ENCODE assay signal across 7 cellular contexts in genomic region chr14:73754911-73755360, GRCh38. TPM values are rescaled to one million over a fixed set of nuclear protein-coding genes. Genes with fewer than 3 reads are reported as not detected.
DNase-seq lines count a peak whose midpoint lies in the region; ATAC-seq and TF ChIP-seq lines count a peak whose summit lies in the region.

No MANE protein-coding gene starts in this region.

- H3K9me3 Mint-ChIP-seq in activated naive CD8-positive, alpha-beta T cell treated with anti-CD3 and anti-CD28 coated beads, Interleukin-2, amount 10 ng/mL, durations not matched to agents 7 days and 5 days: no peaks in the 10 kb centered on the region
- H3K9me3 Mint-ChIP-seq in stimulated activated memory B cell treated with anti-CD40 and anti-IgM and Interleukin-4, amounts not matched to agents 10 μg/mL and 1 μg/mL and 100 μg/mL, for 72 hours: no peaks in the 10 kb centered on the region

- POLR2A ChIA-PET in activated naive CD8-positive, alpha-beta T cell treated with anti-CD3 and anti-CD28 coated beads, Interleukin-2, amount 10 ng/mL, durations not matched to agents 7 days and 5 days (lab: Charles Lee): interaction anchor here (1.1 to 12.6 kb wide), 8 partner anchors 12 to 329 kb away, joined by 3 to 286 read pairs (median 6); partner anchors contain the start of genes NUMB and ZNF410

- no peak for ATAC-seq in activated naive CD8-positive, alpha-beta T cell treated with anti-CD3 and anti-CD28 coated beads, Interleukin-2, amount 10 ng/mL, durations not matched to agents 7 days and 5 days (ENCODE audit: low read depth)
- no peak for ATAC-seq in stimulated activated memory B cell treated with anti-CD40 and anti-IgM and Interleukin-4, amounts not matched to agents 10 μg/mL and 1 μg/mL and 100 μg/mL, for 72 hours
- no peak for ATAC-seq in HG02623 (IDR thresholded peaks at IDR 0.05; ENCODE audit: unreplicated experiment)

- peak overlapping the region; percentile 93 for H3K27ac Mint-ChIP-seq in activated naive CD8-positive, alpha-beta T cell treated with anti-CD3 and anti-CD28 coated beads, Interleukin-2, amount 10 ng/mL, durations not matched to agents 7 days and 5 days
- H3K27ac Mint-ChIP-seq in stimulated activated memory B cell treated with anti-CD40 and anti-IgM and Interleukin-4, amounts not matched to agents 10 μg/mL and 1 μg/mL and 100 μg/mL, for 72 hours: peak overlapping the region; percentile 86

- DNase-seq in HFF-Myc (ENCODE audit: extremely low read depth, low read depth): no peak
- no peak for DNase-seq in activated naive CD8-positive, alpha-beta T cell treated with anti-CD3 and anti-CD28 coated beads, Interleukin-2, amount 10 ng/mL, durations not matched to agents 7 days and 5 days
- DNase-seq in hippocampal formation (lab: John Stamatoyannopoulos, UW): peak; percentile 14 to 17
- no peak for DNase-seq in SK-N-DZ (ENCODE audit: low spot score)
- DNase-seq in SIG-M5 (lab: John Stamatoyannopoulos, UW): no peak

- no peaks in the 10 kb centered on the region for H3K27me3 Mint-ChIP-seq in activated naive CD8-positive, alpha-beta T cell treated with anti-CD3 and anti-CD28 coated beads, Interleukin-2, amount 10 ng/mL, durations not matched to agents 7 days and 5 days
- H3K27me3 Mint-ChIP-seq in stimulated activated memory B cell treated with anti-CD40 and anti-IgM and Interleukin-4, amounts not matched to agents 10 μg/mL and 1 μg/mL and 100 μg/mL, for 72 hours: no peaks in the 10 kb centered on the region

- peaks cover 11% of the 10 kb centered on the region for H3K36me3 Mint-ChIP-seq in activated naive CD8-positive, alpha-beta T cell treated with anti-CD3 and anti-CD28 coated beads, Interleukin-2, amount 10 ng/mL, durations not matched to agents 7 days and 5 days
- H3K36me3 Mint-ChIP-seq in stimulated activated memory B cell treated with anti-CD40 and anti-IgM and Interleukin-4, amounts not matched to agents 10 μg/mL and 1 μg/mL and 100 μg/mL, for 72 hours: peaks cover 11% of the 10 kb centered on the region

- no peak for TF ChIP-seq CTCF in HFF-Myc (IDR thresholded peaks at IDR 0.05; ENCODE audit: low read depth, low read length, missing control alignments)

- peak overlapping the region; percentile 86 for H3K4me3 Mint-ChIP-seq in activated naive CD8-positive, alpha-beta T cell treated with anti-CD3 and anti-CD28 coated beads, Interleukin-2, amount 10 ng/mL, durations not matched to agents 7 days and 5 days
- peak overlapping the region; percentile 83 for H3K4me3 Mint-ChIP-seq in stimulated activated memory B cell treated with anti-CD40 and anti-IgM and Interleukin-4, amounts not matched to agents 10 μg/mL and 1 μg/mL and 100 μg/mL, for 72 hours

- peak overlapping the region; percentile 28 for H3K4me3 ChIP-seq in HFF-Myc (replicated peaks; ENCODE audit: low read depth, low read length)

- H3K4me1 Mint-ChIP-seq in activated naive CD8-positive, alpha-beta T cell treated with anti-CD3 and anti-CD28 coated beads, Interleukin-2, amount 10 ng/mL, durations not matched to agents 7 days and 5 days: peaks cover 82% of the 10 kb centered on the region
- peaks cover 84% of the 10 kb centered on the region for H3K4me1 Mint-ChIP-seq in stimulated activated memory B cell treated with anti-CD40 and anti-IgM and Interleukin-4, amounts not matched to agents 10 μg/mL and 1 μg/mL and 100 μg/mL, for 72 hours

RNA-seq across cellular contexts. Expression of gene PNMA1, which starts 40.8 kb away (rescaled TPM):
- 10 to 100 TPM; 32.1 to 34.9 TPM for total RNA-seq in activated naive CD8-positive, alpha-beta T cell treated with anti-CD3 and anti-CD28 coated beads, Interleukin-2, amount 10 ng/mL, durations not matched to agents 7 days and 5 days
- 69.4 and 76.0 TPM in 2 replicates for polyA plus RNA-seq in SK-N-DZ (2014; cell fraction: cytosol; rRNA removed)
- 26.7 and 29.0 TPM in 2 replicates for polyA plus RNA-seq in SK-N-DZ (2014; cell fraction: nucleus; rRNA removed)

Comparison
In these comparisons a context has a peak if more than half of its experiments do, and no peak if none do; other contexts are left out.
1. DNase-seq: peak in hippocampal formation (2 of 2); none in HFF-Myc (single experiment), activated naive CD8-positive, alpha-beta T cell treated with anti-CD3 and anti-CD28 coated beads, Interleukin-2, amount 10 ng/mL, durations not matched to agents 7 days and 5 days (single experiment), SK-N-DZ (single experiment) and SIG-M5 (single experiment).